ENCODE assay signal across 10 cellular contexts in genomic region chr20:64062276-64062595, GRCh38. TPM values are rescaled to one million over a fixed set of nuclear protein-coding genes. Genes with fewer than 3 reads are reported as not detected.
DNase-seq lines count a peak whose midpoint lies in the region; ATAC-seq, FAIRE-seq and TF ChIP-seq lines count a peak whose summit lies in the region.
"Had no signal": no experiment of that assay in that cellular context is flagged by ENCODE, and none has a peak within 500 bp of the region (broad histone marks: within the 10 kb centered on the region; RNA-seq: fewer than 3 reads in every experiment).

No MANE protein-coding gene starts in this region.

- peak overlapping the region; percentile 85 for H2AK9ac ChIP-seq in IMR-90 (replicated peaks; ENCODE audit: low read depth, low read length, poor library complexity)

- peak overlapping the region; percentile 90 for H3K4ac ChIP-seq in IMR-90 (ENCODE audit: low read depth, low read length)

- H3K79me2 ChIP-seq in keratinocyte (ENCODE audit: control insufficient read depth, insufficient read depth, low read length): no peaks in the 10 kb centered on the region

- H3K9ac ChIP-seq in IMR-90 (ENCODE audit: low read depth, low read length) (peak overlapping the region; percentile 92), keratinocyte (ENCODE audit: control insufficient read depth, extremely low read depth, insufficient read depth, low read length) (peak overlapping the region; percentile 78)

- ATAC-seq in IMR-90 (ENCODE audit: low read depth): no peak
- no peak for ATAC-seq in activated naive CD8-positive, alpha-beta T cell treated with anti-CD3 and anti-CD28 coated beads, Interleukin-2, amount 50 U/mL, for 24 hours
- ATAC-seq in stimulated activated naive B cell treated with anti-CD40 and anti-IgM and Interleukin-4, amounts not matched to agents 10 μg/mL and 1 μg/mL and 100 μg/mL, for 72 hours (replicated peaks): no peak
- ATAC-seq in HG03565 (IDR thresholded peaks at IDR 0.05; ENCODE audit: unreplicated experiment): no peak
- no peak for ATAC-seq in HG03139 (IDR thresholded peaks at IDR 0.05; ENCODE audit: unreplicated experiment)

- H3K56ac ChIP-seq in IMR-90 (ENCODE audit: extremely low read depth, insufficient read depth, low read length): peak overlapping the region; percentile 8; the same call in 1 of the 2 replicates

- intact Hi-C loops in IMR-90 (cut with micrococcal nuclease): no loop called here

- H3K18ac ChIP-seq in IMR-90 (ENCODE audit: low read depth, low read length): peak overlapping the region; percentile 7; the same call in 1 of the 2 replicates

- no peak for TF ChIP-seq CTCF in IMR-90 (conservative IDR thresholded peaks at IDR 0.05; ENCODE audit: low read depth, low read length)
- no peak for TF ChIP-seq CTCF in keratinocyte (optimal IDR thresholded peaks at IDR 0.05 in 1 of 3, IDR thresholded peaks at IDR 0.05 in 1 of 3, conservative IDR thresholded peaks at IDR 0.05 in 1 of 3; ENCODE audit: extremely low read depth in 1 of 3, insufficient read depth in 2 of 3, low read length in 3 of 3)

- BruUV-seq in IMR-90 (replicated peaks; lab: Mats Ljungman, UMichigan): no TSS peak

- no peak overlapping the region for H3K27ac Mint-ChIP-seq in activated naive CD8-positive, alpha-beta T cell treated with anti-CD3 and anti-CD28 coated beads, Interleukin-2, amount 50 U/mL, for 24 hours
- no peak overlapping the region for H3K27ac Mint-ChIP-seq in stimulated activated naive B cell treated with anti-CD40 and anti-IgM and Interleukin-4, amounts not matched to agents 10 μg/mL and 1 μg/mL and 100 μg/mL, for 72 hours

- DNase-seq in IMR-90 (no peak), keratinocyte (ENCODE audit: low read depth, low spot score) (no peak), GM19240 (ENCODE audit: insufficient read length, low spot score) (no peak)
- no peak for DNase-seq in activated naive CD8-positive, alpha-beta T cell treated with anti-CD3 and anti-CD28 coated beads, Interleukin-2, amount 50 U/mL, for 24 hours
- DNase-seq in stimulated activated naive B cell treated with anti-CD40 and anti-IgM and Interleukin-4, amounts not matched to agents 10 μg/mL and 1 μg/mL and 100 μg/mL, for 72 hours: no peak
- DNase-seq in activated CD4-positive, alpha-beta T cell treated with anti-CD3 and anti-CD28 coated beads, Interleukin-2, amount 50 U/mL, for 4 hours: no peak

- peaks cover 19% of the 10 kb centered on the region for H3K9me1 ChIP-seq in IMR-90 (ENCODE audit: insufficient read depth, low read length)
- no peaks in the 10 kb centered on the region for H3K9me1 ChIP-seq in keratinocyte (ENCODE audit: control insufficient read depth, extremely low read depth, insufficient read depth, low read length)

- H2BK5ac ChIP-seq in IMR-90 (ENCODE audit: low read depth, low read length, poor library complexity, severe bottlenecking): peak overlapping the region; percentile 78

- no peak for TF ChIP-seq POLR2A in IMR-90 (IDR thresholded peaks at IDR 0.05; ENCODE audit: low read depth, low read length)

- H3K9me3 ChIP-seq in IMR-90 (ENCODE audit: control insufficient read depth, insufficient read depth, low read length) (no peaks in the 10 kb centered on the region), keratinocyte (ENCODE audit: control insufficient read depth, low read depth, low read length) (no peaks in the 10 kb centered on the region)

- H3K23ac ChIP-seq in IMR-90 (ENCODE audit: low read depth, low read length): peak overlapping the region; percentile 89; the same call in 1 of the 2 replicates

- H3K27me3 Mint-ChIP-seq in activated naive CD8-positive, alpha-beta T cell treated with anti-CD3 and anti-CD28 coated beads, Interleukin-2, amount 50 U/mL, for 24 hours: no peaks in the 10 kb centered on the region
- no peaks in the 10 kb centered on the region for H3K27me3 Mint-ChIP-seq in stimulated activated naive B cell treated with anti-CD40 and anti-IgM and Interleukin-4, amounts not matched to agents 10 μg/mL and 1 μg/mL and 100 μg/mL, for 72 hours

- no peaks in the 10 kb centered on the region for H3K36me3 ChIP-seq in IMR-90 (ENCODE audit: control insufficient read depth, insufficient read depth, low read length)
- H3K36me3 ChIP-seq in keratinocyte (ENCODE audit: control insufficient read depth in 2 of 2, extremely low read depth in 1 of 2, insufficient read depth in 2 of 2, low read length in 2 of 2): no peaks in the 10 kb centered on the region

- peaks cover 49% of the 10 kb centered on the region for H3K4me1 Mint-ChIP-seq in activated naive CD8-positive, alpha-beta T cell treated with anti-CD3 and anti-CD28 coated beads, Interleukin-2, amount 50 U/mL, for 24 hours
- H3K4me1 Mint-ChIP-seq in stimulated activated naive B cell treated with anti-CD40 and anti-IgM and Interleukin-4, amounts not matched to agents 10 μg/mL and 1 μg/mL and 100 μg/mL, for 72 hours: peaks cover 40 to 59% of the 10 kb centered on the region in 2 donors

- POLR2A ChIA-PET in IMR-90 (lab: Charles Lee; ENCODE audit: unreplicated experiment): no interaction called here

- H3K4me3 Mint-ChIP-seq in activated naive CD8-positive, alpha-beta T cell treated with anti-CD3 and anti-CD28 coated beads, Interleukin-2, amount 50 U/mL, for 24 hours: peak overlapping the region; percentile 87
- peak overlapping the region; percentile 85 to 88 for H3K4me3 Mint-ChIP-seq in stimulated activated naive B cell treated with anti-CD40 and anti-IgM and Interleukin-4, amounts not matched to agents 10 μg/mL and 1 μg/mL and 100 μg/mL, for 72 hours

- H4K8ac ChIP-seq in IMR-90 (ENCODE audit: low read depth in 2 of 2, low read length in 2 of 2): peak overlapping the region; percentile 98

- H2BK20ac ChIP-seq in IMR-90 (ENCODE audit: low read depth, low read length): no peak overlapping the region

- H3K9me3 Mint-ChIP-seq in activated naive CD8-positive, alpha-beta T cell treated with anti-CD3 and anti-CD28 coated beads, Interleukin-2, amount 50 U/mL, for 24 hours: no peaks in the 10 kb centered on the region
- H3K9me3 Mint-ChIP-seq in stimulated activated naive B cell treated with anti-CD40 and anti-IgM and Interleukin-4, amounts not matched to agents 10 μg/mL and 1 μg/mL and 100 μg/mL, for 72 hours: no peaks in the 10 kb centered on the region

- H3K27ac ChIP-seq in IMR-90 (ENCODE audit: insufficient read depth, low read length) (peak overlapping the region; percentile 95), keratinocyte (ENCODE audit: control insufficient read depth, insufficient read depth, low read length) (peak overlapping the region; percentile 59)

- H2AK5ac ChIP-seq in IMR-90 (ENCODE audit: low read depth, low read length): peak overlapping the region; percentile 74

- H3K36me3 Mint-ChIP-seq in activated naive CD8-positive, alpha-beta T cell treated with anti-CD3 and anti-CD28 coated beads, Interleukin-2, amount 50 U/mL, for 24 hours (ENCODE audit: low read depth): no peaks in the 10 kb centered on the region
- peaks cover 0 to 2% of the 10 kb centered on the region in 2 donors for H3K36me3 Mint-ChIP-seq in stimulated activated naive B cell treated with anti-CD40 and anti-IgM and Interleukin-4, amounts not matched to agents 10 μg/mL and 1 μg/mL and 100 μg/mL, for 72 hours

- H4K20me1 ChIP-seq in IMR-90 (ENCODE audit: insufficient read depth, low read length): peaks cover 15% of the 10 kb centered on the region
- no peaks in the 10 kb centered on the region for H4K20me1 ChIP-seq in keratinocyte (ENCODE audit: control insufficient read depth, extremely low read depth, insufficient read depth, low read length)

- no peak for TF ChIP-seq RAD21 in IMR-90 (IDR thresholded peaks at IDR 0.05; ENCODE audit: low read length)

- dilution Hi-C loops in IMR-90 (cut with HindIII; ENCODE audit: low sequenced_read_pairs, unreplicated experiment) (no loop called here), keratinocyte (cut with MboI; ENCODE audit: extremely low pct_ligation_motif_present, low sequenced_read_pairs) (no loop called here)

- H2AFZ ChIP-seq in IMR-90 (replicated peaks; ENCODE audit: low read length, poor library complexity): peak overlapping the region; percentile 97
- peak overlapping the region; percentile 37 for H2AFZ ChIP-seq in keratinocyte (ENCODE audit: control insufficient read depth, low read length)

- 42% methylated on average over 4 of the region's 5 CpGs; no CpG with 5 or more reads in 1 of the 2 experiments for WGBS in IMR-90 (ENCODE audit: extremely low coverage in 2 of 2, insufficient read length in 1 of 2), 2 experiments

- peak overlapping the region; percentile 99 for H4K5ac ChIP-seq in IMR-90 (ENCODE audit: low read depth, low read length)

- H4K91ac ChIP-seq in IMR-90 (ENCODE audit: insufficient read depth, low read depth, low read length): peak overlapping the region; percentile 80

- H3K4me2 ChIP-seq in IMR-90 (ENCODE audit: low read depth, low read length) (peak overlapping the region; percentile 84), keratinocyte (ENCODE audit: control insufficient read depth, extremely low read depth, insufficient read depth, low read depth, low read length) (peak overlapping the region; percentile 82)

- H3K4me3 ChIP-seq in IMR-90 (ENCODE audit: insufficient read depth, low read depth, low read length): peak overlapping the region; percentile 65
- peak overlapping the region; percentile 63 to 85 (median 78) for H3K4me3 ChIP-seq in keratinocyte (ENCODE audit: control insufficient read depth in 2 of 3, extremely low read depth in 1 of 3, insufficient read depth in 2 of 3, low read depth in 1 of 3, low read length in 3 of 3)

- no peak for FAIRE-seq in keratinocyte (lab: Jason Lieb, UNC)
- FAIRE-seq: islet of Langerhans had no signal

- in situ Hi-C loops in IMR-90 (cut with MboI; ENCODE audit: low sequenced_read_pairs): no loop called here

- H3K79me1 ChIP-seq in IMR-90 (ENCODE audit: low read depth in 1 of 2, low read length in 2 of 2): peaks cover 10 to 38% of the 10 kb centered on the region in 2 experiments; a peak in 3 of 4 replicates

- H3K4me1 ChIP-seq in IMR-90 (ENCODE audit: control insufficient read depth, insufficient read depth, low read length): peaks cover 31% of the 10 kb centered on the region
- peaks cover 42% of the 10 kb centered on the region for H3K4me1 ChIP-seq in keratinocyte (ENCODE audit: control insufficient read depth, extremely low read depth, insufficient read depth, low read length)

- no peak overlapping the region for H2BK120ac ChIP-seq in IMR-90 (ENCODE audit: low read depth, low read length)

- CTCF ChIA-PET in IMR-90 (lab: Yijun Ruan, JAX): interaction anchor here (1.5 kb wide), 1 partner anchor 82 kb away, joined by 3 read pairs; the partner anchor contains the start of gene PRPF6

- H2BK15ac ChIP-seq in IMR-90 (ENCODE audit: low read depth, low read length): no peak overlapping the region

- H3K27me3 ChIP-seq in IMR-90 (ENCODE audit: control insufficient read depth, insufficient read depth, low read length) (no peaks in the 10 kb centered on the region), keratinocyte (ENCODE audit: control insufficient read depth, extremely low read depth, insufficient read depth, low read length) (no peaks in the 10 kb centered on the region)

- peak overlapping the region; percentile 91 for H3K14ac ChIP-seq in IMR-90 (replicated peaks; ENCODE audit: low read depth, low read length)

RNA-seq across cellular contexts. Expression of gene TCEA2, which starts 0.8 kb away (rescaled TPM):
- 8.9 and 9.3 TPM in 2 replicates for total RNA-seq in IMR-90 (2012; rRNA removed)
- polyA plus RNA-seq in IMR-90 (2012; rRNA removed) (28.9 and 30.0 TPM in 2 replicates), keratinocyte (8.4 to 13.1 TPM (median 9.1 TPM) in 3 replicates)
- 53.8 and 63.8 TPM in 2 replicates for polyA plus RNA-seq in IMR-90 (2012; cell fraction: cytosol; rRNA removed)
- 76.1 and 133 TPM in 2 replicates for polyA plus RNA-seq in IMR-90 (2012; cell fraction: nucleus; rRNA removed; ENCODE audit: low replicate concordance)
- polyA plus RNA-seq in keratinocyte (2011; ENCODE audit: low read depth): 13.7 TPM
- 8.2 and 17.3 TPM in 2 replicates for polyA plus RNA-seq in keratinocyte (2011; cell fraction: cytosol; rRNA removed)
- 18.8 and 30.2 TPM in 2 replicates for polyA plus RNA-seq in keratinocyte (2011; cell fraction: nucleus; rRNA removed)
- 20.3 and 23.0 TPM in 2 replicates for polyA plus RNA-seq in keratinocyte (2012; ENCODE audit: low replicate concordance)
- 3.8 to 21.4 TPM (median 11.6 TPM) in 3 replicates for polyA minus RNA-seq in keratinocyte
- polyA minus RNA-seq in keratinocyte (2011; cell fraction: cytosol; rRNA and poly(A)+ RNA removed): 15.3 TPM
- polyA minus RNA-seq in keratinocyte (2011; cell fraction: nucleus; rRNA and poly(A)+ RNA removed): 4.6 and 7.7 TPM in 2 replicates

RNA-seq across cellular contexts. Expression of gene SOX18, which starts 12.8 kb away (rescaled TPM):
- total RNA-seq in IMR-90 (2012; rRNA removed): not detected in 2 replicates
- not detected in 2 replicates for polyA plus RNA-seq in IMR-90 (2012; rRNA removed)
- 0.03 TPM in 1 of 2 replicates, not detected in the other for polyA plus RNA-seq in IMR-90 (2012; cell fraction: cytosol; rRNA removed)
- 0.03 TPM in 1 of 2 replicates, not detected in the other for polyA plus RNA-seq in IMR-90 (2012; cell fraction: nucleus; rRNA removed; ENCODE audit: low replicate concordance)
- polyA plus RNA-seq in keratinocyte: not detected in 3 replicates
- not detected for polyA plus RNA-seq in keratinocyte (2011; ENCODE audit: low read depth)
- not detected in 2 replicates for polyA plus RNA-seq in keratinocyte (2011; cell fraction: cytosol; rRNA removed)
- polyA plus RNA-seq in keratinocyte (2011; cell fraction: nucleus; rRNA removed): not detected in 2 replicates
- polyA plus RNA-seq in keratinocyte (2012; ENCODE audit: low replicate concordance): not detected in 2 replicates
- polyA minus RNA-seq in keratinocyte: not detected in 3 replicates
- not detected for polyA minus RNA-seq in keratinocyte (2011; cell fraction: cytosol; rRNA and poly(A)+ RNA removed)
- not detected in 2 replicates for polyA minus RNA-seq in keratinocyte (2011; cell fraction: nucleus; rRNA and poly(A)+ RNA removed)
- total RNA-seq: SK-MEL-5 had no signal

RNA-seq across cellular contexts. Expression of gene RGS19, which starts 17.1 kb away (rescaled TPM):
- total RNA-seq in IMR-90 (2012; rRNA removed): 7.7 and 8.1 TPM in 2 replicates
- polyA plus RNA-seq in IMR-90 (2012; rRNA removed) (17.5 and 21.5 TPM in 2 replicates), keratinocyte (11.6 to 17.4 TPM (median 11.8 TPM) in 3 replicates)
- 9.7 and 22.3 TPM in 2 replicates for polyA plus RNA-seq in IMR-90 (2012; cell fraction: cytosol; rRNA removed)
- 8.4 and 19.7 TPM in 2 replicates for polyA plus RNA-seq in IMR-90 (2012; cell fraction: nucleus; rRNA removed; ENCODE audit: low replicate concordance)
- 1.3 TPM for polyA plus RNA-seq in keratinocyte (2011; ENCODE audit: low read depth)
- 12.3 and 23.7 TPM in 2 replicates for polyA plus RNA-seq in keratinocyte (2011; cell fraction: cytosol; rRNA removed)
- 8.4 and 13.6 TPM in 2 replicates for polyA plus RNA-seq in keratinocyte (2011; cell fraction: nucleus; rRNA removed)
- 6.2 and 15.9 TPM in 2 replicates for polyA plus RNA-seq in keratinocyte (2012; ENCODE audit: low replicate concordance)
- polyA minus RNA-seq in keratinocyte: 8.5 to 19.6 TPM (median 10.8 TPM) in 3 replicates
- 36.3 TPM for polyA minus RNA-seq in keratinocyte (2011; cell fraction: cytosol; rRNA and poly(A)+ RNA removed)
- polyA minus RNA-seq in keratinocyte (2011; cell fraction: nucleus; rRNA and poly(A)+ RNA removed): 5.4 and 6.9 TPM in 2 replicates

RNA-seq across cellular contexts. Expression of gene OPRL1, which starts 17.6 kb away (rescaled TPM):
- total RNA-seq in IMR-90 (2012; rRNA removed): 0.28 and 0.36 TPM in 2 replicates
- polyA plus RNA-seq in IMR-90 (2012; rRNA removed): 1.1 and 1.2 TPM in 2 replicates
- 0.80 and 1.9 TPM in 2 replicates for polyA plus RNA-seq in IMR-90 (2012; cell fraction: cytosol; rRNA removed)
- 1.2 and 2.6 TPM in 2 replicates for polyA plus RNA-seq in IMR-90 (2012; cell fraction: nucleus; rRNA removed; ENCODE audit: low replicate concordance)
- polyA plus RNA-seq in keratinocyte: 0.25 to 0.54 TPM (median 0.32 TPM) in 3 replicates
- polyA plus RNA-seq in keratinocyte (2011; ENCODE audit: low read depth): not detected
- 0.23 and 0.48 TPM in 2 replicates for polyA plus RNA-seq in keratinocyte (2011; cell fraction: cytosol; rRNA removed)
- polyA plus RNA-seq in keratinocyte (2011; cell fraction: nucleus; rRNA removed): 0.47 and 1.0 TPM in 2 replicates
- polyA plus RNA-seq in keratinocyte (2012; ENCODE audit: low replicate concordance): 0.17 and 0.47 TPM in 2 replicates
- 0.59 to 1.2 TPM (median 0.67 TPM) in 3 replicates for polyA minus RNA-seq in keratinocyte
- not detected for polyA minus RNA-seq in keratinocyte (2011; cell fraction: cytosol; rRNA and poly(A)+ RNA removed)
- 0.53 and 0.93 TPM in 2 replicates for polyA minus RNA-seq in keratinocyte (2011; cell fraction: nucleus; rRNA and poly(A)+ RNA removed)

RNA-seq across cellular contexts. Expression of gene LKAAEAR1, which starts 22.0 kb away (rescaled TPM):
- not detected in 2 replicates for total RNA-seq in IMR-90 (2012; rRNA removed)
- polyA plus RNA-seq in IMR-90 (2012; rRNA removed): 0.16 and 0.21 TPM in 2 replicates
- 0.15 and 0.36 TPM in 2 replicates for polyA plus RNA-seq in IMR-90 (2012; cell fraction: cytosol; rRNA removed)
- 0.34 TPM in 1 of 2 replicates, not detected in the other for polyA plus RNA-seq in IMR-90 (2012; cell fraction: nucleus; rRNA removed; ENCODE audit: low replicate concordance)
- polyA plus RNA-seq in keratinocyte: not detected in 3 replicates
- not detected for polyA plus RNA-seq in keratinocyte (2011; ENCODE audit: low read depth)
- not detected in 2 replicates for polyA plus RNA-seq in keratinocyte (2011; cell fraction: cytosol; rRNA removed)
- not detected in 2 replicates for polyA plus RNA-seq in keratinocyte (2011; cell fraction: nucleus; rRNA removed)
- polyA plus RNA-seq in keratinocyte (2012; ENCODE audit: low replicate concordance): not detected in 2 replicates
- not detected in 3 replicates for polyA minus RNA-seq in keratinocyte
- not detected for polyA minus RNA-seq in keratinocyte (2011; cell fraction: cytosol; rRNA and poly(A)+ RNA removed)
- not detected in 2 replicates for polyA minus RNA-seq in keratinocyte (2011; cell fraction: nucleus; rRNA and poly(A)+ RNA removed)
